15 cellular contexts compared by ENCODE assay signal in the genomic region with DNA sequence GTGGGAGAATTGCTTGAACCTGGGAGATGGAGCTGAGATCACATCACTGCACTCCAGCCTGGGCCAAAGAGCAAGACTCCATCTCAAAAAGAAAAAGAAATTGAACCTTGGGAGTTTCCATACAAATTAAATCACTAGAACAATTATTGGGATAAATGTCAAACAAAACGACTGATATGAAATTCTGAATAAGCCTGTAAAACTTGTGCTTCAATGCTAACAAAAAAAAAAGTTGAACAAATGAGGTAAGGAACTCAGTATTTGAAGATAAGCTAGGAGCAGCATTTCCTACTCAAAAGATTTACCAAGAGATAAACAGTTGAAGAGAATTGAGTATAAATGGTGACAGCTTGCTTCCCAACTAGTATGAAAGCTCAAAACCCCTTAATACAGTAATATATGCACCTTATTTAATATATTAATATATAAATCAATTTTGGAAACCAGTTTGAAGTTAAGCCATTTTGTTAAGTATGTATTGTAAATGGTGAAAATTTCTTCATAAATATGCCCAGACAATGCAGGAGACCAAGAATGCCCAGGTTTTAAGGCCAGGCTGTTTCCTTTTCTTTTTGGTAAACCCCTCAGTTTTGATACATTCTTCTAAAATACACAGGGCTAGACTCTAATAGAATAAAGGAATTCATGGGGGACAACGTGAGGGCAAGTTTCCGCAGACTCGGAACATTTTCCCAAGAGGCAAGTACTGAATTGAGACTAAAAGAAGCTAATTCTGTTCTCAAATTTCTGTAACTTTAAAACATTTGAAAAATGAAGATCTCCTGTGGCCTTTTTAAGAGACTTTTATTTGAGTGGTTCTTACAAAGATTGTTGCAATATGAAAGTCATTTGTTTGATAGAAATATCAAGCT. TPM values are rescaled to one million over a fixed set of nuclear protein-coding genes. Genes with fewer than 3 reads are reported as not detected.
DNase-seq lines count a peak whose midpoint lies in the region; ATAC-seq, FAIRE-seq and TF ChIP-seq lines count a peak whose summit lies in the region.
"Had no signal": no experiment of that assay in that cellular context is flagged by ENCODE, and none has a peak within 500 bp of the region (broad histone marks: within the 10 kb centered on the region; RNA-seq: fewer than 3 reads in every experiment).

No MANE protein-coding gene starts in this region.

- peaks cover 16 to 23% of the 10 kb centered on the region in 2 donors for H3K36me3 ChIP-seq in lung (ENCODE audit: control insufficient read depth in 2 of 2, insufficient read depth in 2 of 2, low read length in 2 of 2)
- peaks cover 29 to 68% (median 41%) of the 10 kb centered on the region in 4 donors for H3K36me3 ChIP-seq in sigmoid colon

- 79% methylated on average over 4 of the region's 4 CpGs for WGBS in A549 (ENCODE audit: missing lambda C conversion rate)
- WGBS in lung, 2 donors, result 67 to 76% methylated on average over 4 of the region's 4 CpGs
- 67 to 71% methylated on average over 4 of the region's 4 CpGs for WGBS in sigmoid colon, 2 donors

- CTCF ChIA-PET in A549 (lab: Yijun Ruan, JAX), result interaction anchor here (0.6 to 1.3 kb wide), 5 partner anchors 9 to 1117 kb away, joined by 3 to 4 read pairs (median 3); a partner anchor contains a TSS
- CTCF ChIA-PET in activated CD8-positive, alpha-beta T cell treated with anti-CD3 and anti-CD28 coated beads, Interleukin-2, amount 10 ng/mL, durations not matched to agents 7 days and 5 days (lab: Charles Lee), result interaction anchor here (1.0 to 1.6 kb wide), 4 partner anchors 20 to 84 kb away, joined by 3 to 5 read pairs (median 4); a partner anchor contains a TSS

- H3K9me3 Mint-ChIP-seq in activated CD8-positive, alpha-beta T cell treated with anti-CD3 and anti-CD28 coated beads, Interleukin-2, amount 10 ng/mL, durations not matched to agents 7 days and 5 days (ENCODE audit: insufficient read depth), result no peaks in the 10 kb centered on the region

- no peaks in the 10 kb centered on the region for H3K9me3 ChIP-seq in A549
- H3K9me3 ChIP-seq in lung (ENCODE audit: control insufficient read depth in 2 of 2, insufficient read depth in 1 of 2, low read length in 1 of 2), result no peaks in the 10 kb centered on the region
- no peaks in the 10 kb centered on the region for H3K9me3 ChIP-seq in sigmoid colon

- peak overlapping the region; percentile 43 for H3K27ac Mint-ChIP-seq in activated CD8-positive, alpha-beta T cell treated with anti-CD3 and anti-CD28 coated beads, Interleukin-2, amount 10 ng/mL, durations not matched to agents 7 days and 5 days

- H3K4me2 ChIP-seq in A549, result no peak overlapping the region

- H3K4me1 Mint-ChIP-seq in activated CD8-positive, alpha-beta T cell treated with anti-CD3 and anti-CD28 coated beads, Interleukin-2, amount 10 ng/mL, durations not matched to agents 7 days and 5 days (ENCODE audit: low read depth), result peaks cover 42% of the 10 kb centered on the region

- H3K27ac ChIP-seq in A549 (no peak overlapping the region), lung (ENCODE audit: low read depth in 1 of 2, low read length in 1 of 2) (no peak overlapping the region), sigmoid colon (peak overlapping the region in 1 of 4 donors; percentile 10), substantia nigra (ENCODE audit: low read depth, low read length, poor library complexity, severe bottlenecking) (no peak overlapping the region)
- H3K27ac ChIP-seq: C4-2B had no signal

- peaks cover 73% of the 10 kb centered on the region for H3K36me3 Mint-ChIP-seq in activated CD8-positive, alpha-beta T cell treated with anti-CD3 and anti-CD28 coated beads, Interleukin-2, amount 10 ng/mL, durations not matched to agents 7 days and 5 days (ENCODE audit: low read depth)

- H3K4me3 Mint-ChIP-seq in activated CD8-positive, alpha-beta T cell treated with anti-CD3 and anti-CD28 coated beads, Interleukin-2, amount 10 ng/mL, durations not matched to agents 7 days and 5 days, result no peak overlapping the region

- TF ChIP-seq POLR2A in A549 (IDR thresholded peaks at IDR 0.05; ENCODE audit: low read length) (no peak), GM12891 (IDR thresholded peaks at IDR 0.05; ENCODE audit: low read depth, low read length) (peak; percentile 40), sigmoid colon (IDR thresholded peaks at IDR 0.05) (no peak)

- no peak for FAIRE-seq in A549 (lab: Jason Lieb, UNC)
- FAIRE-seq in GM12891 (lab: Jason Lieb, UNC), result no peak

- ATAC-seq in A549 (no peak), lung (ENCODE audit: insufficient read depth, low FRiP score) (no peak), GM19351 (IDR thresholded peaks at IDR 0.05; ENCODE audit: unreplicated experiment) (no peak)
- no peak for ATAC-seq in activated CD8-positive, alpha-beta T cell treated with anti-CD3 and anti-CD28 coated beads, Interleukin-2, amount 10 ng/mL, durations not matched to agents 7 days and 5 days
- ATAC-seq: Right ventricle myocardium inferior had no signal

- H3K27me3 ChIP-seq in lung (ENCODE audit: control insufficient read depth, insufficient read depth) (no peaks in the 10 kb centered on the region), sigmoid colon (no peaks in the 10 kb centered on the region)

- intact Hi-C loops in sigmoid colon (cut with DNase I), result loop anchor here (5.0 to 10.0 kb wide), 2 partner anchors 39 to 182 kb away; a partner anchor contains a TSS

- POLR2A ChIA-PET in A549 (lab: Yijun Ruan, JAX), result interaction anchor here (0.7 to 1.0 kb wide), 5 partner anchors 16 to 181 kb away, joined by 3 to 4 read pairs (median 3); a partner anchor contains a TSS
- POLR2A ChIA-PET in activated CD8-positive, alpha-beta T cell treated with anti-CD3 and anti-CD28 coated beads, Interleukin-2, amount 10 ng/mL, durations not matched to agents 7 days and 5 days (lab: Charles Lee), result interaction anchor here (0.7 to 4.4 kb wide), 5 partner anchors 10 to 84 kb away, joined by 3 to 36 read pairs (median 3); a partner anchor contains a TSS

- H3K4me1 ChIP-seq in A549 (peaks cover 22% of the 10 kb centered on the region), lung (ENCODE audit: control insufficient read depth in 2 of 2, insufficient read depth in 2 of 2, low read length in 2 of 2) (peaks cover 3 to 4% of the 10 kb centered on the region in 2 donors), sigmoid colon (peaks cover 0 to 22% (median 15%) of the 10 kb centered on the region in 4 donors)

- TF ChIP-seq CTCF in A549 (IDR thresholded peaks at IDR 0.05) (no peak), lung (IDR thresholded peaks at IDR 0.05; ENCODE audit: control extremely low read depth, extremely low read depth) (no peak), sigmoid colon (IDR thresholded peaks at IDR 0.05) (no peak)

- TF ChIP-seq RAD21 in A549 (conservative IDR thresholded peaks at IDR 0.05 in 1 of 2, IDR thresholded peaks at IDR 0.05 in 1 of 2), result no peak

- H3K27me3 Mint-ChIP-seq in activated CD8-positive, alpha-beta T cell treated with anti-CD3 and anti-CD28 coated beads, Interleukin-2, amount 10 ng/mL, durations not matched to agents 7 days and 5 days (ENCODE audit: low read depth), result no peaks in the 10 kb centered on the region

- no peak for TF ChIP-seq EP300 in A549 (IDR thresholded peaks at IDR 0.05)
- no peak for TF ChIP-seq EP300 in sigmoid colon (IDR thresholded peaks at IDR 0.05)

- H3K4me3 ChIP-seq in A549, result no peak overlapping the region
- H3K4me3 ChIP-seq in lung, result no peak overlapping the region
- H3K4me3 ChIP-seq in sigmoid colon, result no peak overlapping the region

- DNase-seq in A549 (ENCODE audit: low read depth in 1 of 2, low spot score in 1 of 2) (no peak), GM12891 (ENCODE audit: insufficient read length, low spot score) (no peak), lung (ENCODE audit: low spot score) (peak; percentile 11), sigmoid colon (no peak), substantia nigra (lab: John Stamatoyannopoulos, UW) (no peak)
- peak; percentile 16 for DNase-seq in activated CD8-positive, alpha-beta T cell treated with anti-CD3 and anti-CD28 coated beads, Interleukin-2, amount 10 ng/mL, durations not matched to agents 7 days and 5 days
- no peak for DNase-seq in stimulated activated CD4-positive, alpha-beta T cell treated with anti-CD3 and anti-CD28 coated beads, Interleukin-15, amount 100 ng/mL, for 24 hours
- DNase-seq: activated effector memory CD4-positive, alpha-beta T cell treated with anti-CD3 and anti-CD28 coated beads, Interleukin-2, amount 50 U/mL, for 16 hours; NCI-H1436 treated with DMSO at 0.1 percent for 48 hours; NCI-H526 treated with DMSO at 0.1 percent for 48 hours; stimulated activated CD4-positive, alpha-beta T cell treated with anti-CD3 and anti-CD28 coated beads, Interleukin-2, amount 100 ng/mL, for 48 hours; stimulated activated naive CD4-positive, alpha-beta T cell treated with Interleukin-2 at 50 U/mL for 16 hours had no signal

RNA-seq across cellular contexts. Expression of a gene that starts 3.9 kb away (rescaled TPM):
- 201 and 204 TPM in 2 replicates for polyA plus RNA-seq in A549 (2011; rRNA removed)
- 974 and 1,231 TPM in 2 replicates for polyA plus RNA-seq in A549 (2012; cell fraction: cytosol; rRNA removed)
- 655 and 1,009 TPM in 2 replicates for polyA plus RNA-seq in A549 (2012; cell fraction: nucleus; rRNA removed)
- polyA plus RNA-seq in A549 (2017; fragmentation: RNase III; extraction: RNeasy Plus Mini Kit Qiagen cat#74134 plus additional on column Dnase treatment), result 365 to 430 TPM (median 425 TPM) in 3 replicates
- polyA minus RNA-seq in A549 (2011; rRNA and poly(A)+ RNA removed), result 20.8 and 23.3 TPM in 2 replicates
- polyA plus RNA-seq in GM12891 (2012; ENCODE audit: low read depth, missing spikeins), result 268 TPM
- total RNA-seq in activated CD8-positive, alpha-beta T cell treated with anti-CD3 and anti-CD28 coated beads, Interleukin-2, amount 10 ng/mL, durations not matched to agents 7 days and 5 days, result 100 to 1,000 TPM; 134 to 143 TPM
- 100 to 1,000 TPM in 1 of 2 donors, 10 to 100 TPM in 1; 98.6 to 176 TPM for total RNA-seq in lung
- 100 to 1,000 TPM; 369 to 501 TPM for polyA plus RNA-seq in lung
- total RNA-seq in sigmoid colon, result 100 to 1,000 TPM; 206 to 512 (median 398) TPM
- 100 to 1,000 TPM; 332 to 621 (median 592) TPM for polyA plus RNA-seq in sigmoid colon

RNA-seq across cellular contexts. Expression of a gene that starts 3.9 kb away (rescaled TPM):
- 50.5 and 72.0 TPM in 2 replicates for polyA plus RNA-seq in A549 (2011; rRNA removed)
- 69.8 and 103 TPM in 2 replicates for polyA plus RNA-seq in A549 (2012; cell fraction: cytosol; rRNA removed)
- 47.8 and 55.9 TPM in 2 replicates for polyA plus RNA-seq in A549 (2012; cell fraction: nucleus; rRNA removed)
- 39.2 to 44.0 TPM (median 39.5 TPM) in 3 replicates for polyA plus RNA-seq in A549 (2017; fragmentation: RNase III; extraction: RNeasy Plus Mini Kit Qiagen cat#74134 plus additional on column Dnase treatment)
- polyA minus RNA-seq in A549 (2011; rRNA and poly(A)+ RNA removed), result 29.8 and 35.3 TPM in 2 replicates
- polyA plus RNA-seq in GM12891 (2012; ENCODE audit: low read depth, missing spikeins), result 23.4 TPM
- total RNA-seq in activated CD8-positive, alpha-beta T cell treated with anti-CD3 and anti-CD28 coated beads, Interleukin-2, amount 10 ng/mL, durations not matched to agents 7 days and 5 days, result 10 to 100 TPM; 32.7 to 34.7 TPM
- total RNA-seq in lung, result 10 to 100 TPM; 24.1 to 33.9 TPM
- 10 to 100 TPM; 18.8 to 23.2 TPM for polyA plus RNA-seq in lung
- 10 to 100 TPM; 25.2 to 39.2 (median 32.3) TPM for total RNA-seq in sigmoid colon
- 10 to 100 TPM; 19.0 to 29.8 (median 19.2) TPM for polyA plus RNA-seq in sigmoid colon

RNA-seq across cellular contexts. Expression of a gene that starts 38.4 kb away (rescaled TPM):
- polyA plus RNA-seq in A549 (2011; rRNA removed), result 180 and 199 TPM in 2 replicates
- polyA plus RNA-seq in A549 (2012; cell fraction: cytosol; rRNA removed), result 293 and 348 TPM in 2 replicates
- polyA plus RNA-seq in A549 (2012; cell fraction: nucleus; rRNA removed), result 558 and 578 TPM in 2 replicates
- polyA plus RNA-seq in A549 (2017; fragmentation: RNase III; extraction: RNeasy Plus Mini Kit Qiagen cat#74134 plus additional on column Dnase treatment), result 210 to 244 TPM (median 239 TPM) in 3 replicates
- polyA minus RNA-seq in A549 (2011; rRNA and poly(A)+ RNA removed), result 200 and 245 TPM in 2 replicates
- polyA plus RNA-seq in GM12891 (2012; ENCODE audit: low read depth, missing spikeins), result 160 TPM
- total RNA-seq in activated CD8-positive, alpha-beta T cell treated with anti-CD3 and anti-CD28 coated beads, Interleukin-2, amount 10 ng/mL, durations not matched to agents 7 days and 5 days, result 100 to 1,000 TPM; 271 to 272 TPM
- 100 to 1,000 TPM in 1 of 2 donors, 10 to 100 TPM in 1; 91.9 to 180 TPM for total RNA-seq in lung
- polyA plus RNA-seq in lung, result 100 to 1,000 TPM; 119 to 161 TPM
- 100 to 1,000 TPM in 2 of 4 donors, 10 to 100 TPM in 2; 56.5 to 156 (median 90.1) TPM for total RNA-seq in sigmoid colon
- polyA plus RNA-seq in sigmoid colon, result 100 to 1,000 TPM in 1 of 3 donors, 10 to 100 TPM in 2; 71.5 to 118 (median 76.8) TPM

RNA-seq across cellular contexts. Expression of a gene that starts 38.4 kb away (rescaled TPM):
- polyA plus RNA-seq in A549 (2011; rRNA removed) (92.9 and 119 TPM in 2 replicates), A549 (2017; fragmentation: RNase III; extraction: RNeasy Plus Mini Kit Qiagen cat#74134 plus additional on column Dnase treatment) (49.0 to 50.9 TPM (median 49.9 TPM) in 3 replicates), lung (10 to 100 TPM in 1 of 2 donors, 1 to 10 TPM in 1; 9.5 to 19.6 TPM), sigmoid colon (10 to 100 TPM; 10.2 to 23.1 (median 12.0) TPM)
- 41.1 and 47.6 TPM in 2 replicates for polyA plus RNA-seq in A549 (2012; cell fraction: cytosol; rRNA removed)
- 84.2 and 93.7 TPM in 2 replicates for polyA plus RNA-seq in A549 (2012; cell fraction: nucleus; rRNA removed)
- polyA minus RNA-seq in A549 (2011; rRNA and poly(A)+ RNA removed), result 174 and 209 TPM in 2 replicates
- 34.0 TPM for polyA plus RNA-seq in GM12891 (2012; ENCODE audit: low read depth, missing spikeins)
- total RNA-seq in activated CD8-positive, alpha-beta T cell treated with anti-CD3 and anti-CD28 coated beads, Interleukin-2, amount 10 ng/mL, durations not matched to agents 7 days and 5 days, result 100 to 1,000 TPM; 112 to 119 TPM
- total RNA-seq in lung (10 to 100 TPM; 59.2 to 75.0 TPM), sigmoid colon (10 to 100 TPM; 24.6 to 26.4 (median 25.7) TPM)

RNA-seq across cellular contexts. Expression of a gene that starts 39.0 kb away (rescaled TPM):
- polyA plus RNA-seq in A549 (2011; rRNA removed) (127 and 264 TPM in 2 replicates), A549 (2017; fragmentation: RNase III; extraction: RNeasy Plus Mini Kit Qiagen cat#74134 plus additional on column Dnase treatment) (199 to 212 TPM (median 201 TPM) in 3 replicates), lung (100 to 1,000 TPM; 162 to 481 TPM), sigmoid colon (100 to 1,000 TPM in 1 of 3 donors, 10 to 100 TPM in 2; 68.2 to 166 (median 94.9) TPM)
- 38.9 and 39.1 TPM in 2 replicates for polyA plus RNA-seq in A549 (2012; cell fraction: cytosol; rRNA removed)
- 84.4 and 148 TPM in 2 replicates for polyA plus RNA-seq in A549 (2012; cell fraction: nucleus; rRNA removed)
- polyA minus RNA-seq in A549 (2011; rRNA and poly(A)+ RNA removed), result 104 and 116 TPM in 2 replicates
- polyA plus RNA-seq in GM12891 (2012; ENCODE audit: low read depth, missing spikeins), result 170 TPM
- total RNA-seq in activated CD8-positive, alpha-beta T cell treated with anti-CD3 and anti-CD28 coated beads, Interleukin-2, amount 10 ng/mL, durations not matched to agents 7 days and 5 days, result 100 to 1,000 TPM; 333 to 358 TPM
- total RNA-seq in lung (100 to 1,000 TPM; 230 to 689 TPM), sigmoid colon (100 to 1,000 TPM; 281 to 408 (median 296) TPM)

Comparison
In these comparisons a context has a peak if more than half of its experiments do, and no peak if none do; other contexts are left out.
1. DNase-seq: peak in activated CD8-positive, alpha-beta T cell treated with anti-CD3 and anti-CD28 coated beads, Interleukin-2, amount 10 ng/mL, durations not matched to agents 7 days and 5 days (single experiment) and lung (single experiment); none in A549 (0 of 2), GM12891 (single experiment), sigmoid colon (single experiment), stimulated activated CD4-positive, alpha-beta T cell treated with anti-CD3 and anti-CD28 coated beads, Interleukin-15, amount 100 ng/mL, for 24 hours (single experiment) and substantia nigra (0 of 49).